In the genomic region with DNA sequence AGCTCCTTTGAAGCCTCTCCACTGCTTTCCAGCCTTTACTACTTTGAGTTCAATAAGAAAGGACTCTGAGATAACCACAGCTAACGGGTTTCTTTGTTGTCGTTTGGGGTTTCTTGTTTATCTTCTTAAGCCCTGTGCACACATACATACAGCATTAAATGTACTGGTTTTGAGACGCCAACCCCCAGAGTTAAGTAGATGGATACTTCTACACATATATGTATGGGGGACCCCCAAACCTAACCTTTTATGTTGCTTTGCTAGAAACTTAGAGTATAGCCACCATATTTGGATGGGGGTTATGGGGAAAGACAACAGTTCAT, we compare ENCODE assay signal across 8 cellular contexts. TPM values are rescaled to one million over a fixed set of nuclear protein-coding genes. Genes with fewer than 3 reads are reported as not detected.
A peak's percentile ranks its signal among the peaks of the same experiment; 100 is the strongest.
DNase-seq lines count a peak whose midpoint lies in the region; ATAC-seq, FAIRE-seq and TF ChIP-seq lines count a peak whose summit lies in the region.

No MANE protein-coding gene starts in this region.

- peak overlapping the region; percentile 70 for H3K4me2 ChIP-seq in DND-41 (ENCODE audit: insufficient read depth, low read length)
- peak overlapping the region; percentile 90 for H3K4me2 ChIP-seq in PC-9

- H3K4me1 ChIP-seq in DND-41 (ENCODE audit: insufficient read depth, low read length) (peaks cover 39% of the 10 kb centered on the region), PC-9 (replicated peaks; ENCODE audit: insufficient read depth) (peaks cover 21% of the 10 kb centered on the region), ovary (ENCODE audit: insufficient read depth) (peaks cover 10% of the 10 kb centered on the region)

- intact Hi-C loops in PC-9 (cut with micrococcal nuclease; ENCODE audit: unreplicated experiment) (no loop called here), ovary (cut with DNase I) (loop anchor here in 1 of 4 donors (10.0 kb wide), 1 partner anchor 595 kb away; no protein-coding TSS in a partner anchor)

- ATAC-seq in DND-41 (ENCODE audit: insufficient read depth, low read depth) = no peak; the same call in 2 of the 3 replicates

- peaks cover 11% of the 10 kb centered on the region for H3K27me3 Mint-ChIP-seq in endothelial cell (ENCODE audit: unreplicated experiment)

- no peaks in the 10 kb centered on the region for H3K9me3 Mint-ChIP-seq in endothelial cell (ENCODE audit: unreplicated experiment)

- peaks cover 36% of the 10 kb centered on the region for H3K4me1 Mint-ChIP-seq in endothelial cell (ENCODE audit: unreplicated experiment)

- DNase-seq in DND-41 = no peak
- DNase-seq in PC-9 = no peak
- no peak for DNase-seq in endothelial cell (ENCODE audit: low spot score)
- DNase-seq in ovary = no peak
- DNase-seq in C1 segment of cervical spinal cord (lab: John Stamatoyannopoulos, UW) = no peak
- no peak for DNase-seq in GM12892 (ENCODE audit: insufficient read length)
- no peak for DNase-seq in NCI-H748 (lab: John Stamatoyannopoulos, UW; ENCODE audit: unreplicated experiment)
- no peak for DNase-seq in Ammon's horn (ENCODE audit: low spot score)

- H2AFZ ChIP-seq in DND-41 (ENCODE audit: low read depth, low read length) = peak overlapping the region; percentile 81
- peak overlapping the region; percentile 76 for H2AFZ ChIP-seq in PC-9

- H3K36me3 Mint-ChIP-seq in endothelial cell (ENCODE audit: low read depth, unreplicated experiment) = peaks cover 22% of the 10 kb centered on the region

- H3K27ac ChIP-seq in DND-41 (ENCODE audit: low read length) (peak overlapping the region; percentile 87), PC-9 (peak overlapping the region; percentile 94), ovary (peak overlapping the region in 1 of 2 donors; percentile 82)

- no peak for TF ChIP-seq EP300 in ovary (IDR thresholded peaks at IDR 0.05)

- H3K4me3 Mint-ChIP-seq in endothelial cell (ENCODE audit: unreplicated experiment) = peak overlapping the region; percentile 90

- FAIRE-seq in GM12892 (lab: Jason Lieb, UNC) = no peak

- H3K9me3 ChIP-seq in DND-41 (ENCODE audit: insufficient read depth, low read length, severe bottlenecking) = no peaks in the 10 kb centered on the region
- H3K9me3 ChIP-seq in PC-9 (ENCODE audit: insufficient read depth, low read depth) = no peaks in the 10 kb centered on the region
- no peaks in the 10 kb centered on the region for H3K9me3 ChIP-seq in ovary

- 0 to 3% (median 2%) methylated on average over 3 of the region's 3 CpGs for WGBS in ovary, 3 donors

- no peak for TF ChIP-seq CTCF in DND-41 (IDR thresholded peaks at IDR 0.05; ENCODE audit: borderline replicate concordance, extremely low read depth, low read length, poor library complexity, severe bottlenecking)
- TF ChIP-seq CTCF in PC-9 (conservative IDR thresholded peaks at IDR 0.05) = no peak
- no peak for TF ChIP-seq CTCF in endothelial cell (IDR thresholded peaks at IDR 0.05; ENCODE audit: unreplicated experiment)
- TF ChIP-seq CTCF in ovary (IDR thresholded peaks at IDR 0.05) = no peak

- CTCF ChIA-PET in PC-9 (lab: Charles Lee) = interaction anchor here (0.6 to 0.7 kb wide), 2 partner anchors 80 to 221 kb away, joined by 5 to 6 read pairs; no protein-coding TSS in a partner anchor

- peak overlapping the region; percentile 92 for H3K27ac Mint-ChIP-seq in endothelial cell (ENCODE audit: unreplicated experiment)

- peak overlapping the region; percentile 78 for H3K9ac ChIP-seq in DND-41 (ENCODE audit: low read depth, low read length)

- POLR2A ChIA-PET in PC-9 (lab: Charles Lee; ENCODE audit: unreplicated experiment) = interaction anchor here (0.6 kb wide), 2 partner anchors 35 to 971 kb away, joined by 5 to 8 read pairs; no protein-coding TSS in a partner anchor

- H3K27me3 ChIP-seq in DND-41 (ENCODE audit: insufficient read depth, low read length, poor library complexity) (no peaks in the 10 kb centered on the region), PC-9 (ENCODE audit: insufficient read depth, low read depth) (no peaks in the 10 kb centered on the region), ovary (no peaks in the 10 kb centered on the region)

- H3K36me3 ChIP-seq in DND-41 (ENCODE audit: insufficient read depth, low read length) (peaks cover 23% of the 10 kb centered on the region), PC-9 (ENCODE audit: low read depth) (no peaks in the 10 kb centered on the region), ovary (no peaks in the 10 kb centered on the region)

- BruUV-seq in PC-9 (replicated peaks; lab: Mats Ljungman, UMichigan) = no TSS peak

- H4K20me1 ChIP-seq in DND-41 (ENCODE audit: insufficient read depth, low read length) (no peaks in the 10 kb centered on the region), PC-9 (ENCODE audit: insufficient read depth) (no peaks in the 10 kb centered on the region)

- H3K79me2 ChIP-seq in DND-41 (ENCODE audit: insufficient read depth, low read length) (peaks cover 46% of the 10 kb centered on the region), PC-9 (ENCODE audit: low read depth) (peaks cover 20% of the 10 kb centered on the region)

- H3K4me3 ChIP-seq in DND-41 (ENCODE audit: low read depth in 1 of 2, low read length in 2 of 2) (peak overlapping the region; percentile 49 to 81), PC-9 (peak overlapping the region; percentile 77), ovary (peak overlapping the region; percentile 91)

- H3F3A ChIP-seq in PC-9 (ENCODE audit: insufficient read depth, low read depth) = peaks cover 17% of the 10 kb centered on the region

- no peak for TF ChIP-seq POLR2A in ovary (IDR thresholded peaks at IDR 0.05)
- TF ChIP-seq POLR2A in GM12892 (IDR thresholded peaks at IDR 0.05; ENCODE audit: low read depth, low read length) = no peak

- no peaks in the 10 kb centered on the region for H3K9me2 ChIP-seq in PC-9 (ENCODE audit: insufficient read depth)

RNA-seq across cellular contexts. Expression of gene CEP135, which starts 0.7 kb away (rescaled TPM):
- 7.3 and 8.8 TPM in 2 replicates for total RNA-seq in PC-9 (2021)
- 14.8 TPM for total RNA-seq in endothelial cell (ENCODE audit: unreplicated experiment)
- total RNA-seq in ovary = 10 to 100 TPM in 2 of 7 donors, 1 to 10 TPM in 5; 4.3 to 11.5 (median 8.6) TPM
- polyA plus RNA-seq in ovary = 1 to 10 TPM; 4.5 to 5.8 TPM
- polyA plus RNA-seq in GM12892 (2012; ENCODE audit: missing spikeins) = 11.0 TPM
